In genomic region chr17:42459983-42460300, GRCh38 we compare ENCODE assay signal across 8 cellular contexts. TPM values are rescaled to one million over a fixed set of nuclear protein-coding genes. Genes with fewer than 3 reads are reported as not detected.
DNase-seq lines count a peak whose midpoint lies in the region; ATAC-seq and TF ChIP-seq lines count a peak whose summit lies in the region.

No MANE protein-coding gene starts in this region.

- H3K4me3 ChIP-seq in breast epithelium (peak overlapping the region; percentile 65 to 81 (median 75)), suprapubic skin (peak overlapping the region; percentile 82)

- peak; percentile 17 for DNase-seq in activated naive CD4-positive, alpha-beta T cell treated with Interleukin-2 at 50 U/mL for 16 hours
- no peak for DNase-seq in activated naive CD4-positive, alpha-beta T cell (lab: John Stamatoyannopoulos, UW)
- DNase-seq in NOMO-1 treated with dmso at 0.1 percent for 144 hours (lab: John Stamatoyannopoulos, UW; ENCODE audit: unreplicated experiment) (peak; percentile 62), breast epithelium (ENCODE audit: low spot score in 2 of 2) (no peak), left colon (no peak), suprapubic skin (ENCODE audit: low spot score in 2 of 2) (no peak), NCI-H774 (lab: John Stamatoyannopoulos, UW) (no peak)

- H3K27me3 ChIP-seq in breast epithelium (no peaks in the 10 kb centered on the region), suprapubic skin (no peaks in the 10 kb centered on the region)

- WGBS in suprapubic skin, result 12% methylated on average over 4 of the region's 4 CpGs

- H3K27ac ChIP-seq in breast epithelium (peak overlapping the region; percentile 97), suprapubic skin (peak overlapping the region; percentile 96)

- no peaks in the 10 kb centered on the region for H3K36me3 ChIP-seq in breast epithelium
- H3K36me3 ChIP-seq in suprapubic skin, result peaks cover 21% of the 10 kb centered on the region

- no peaks in the 10 kb centered on the region for H3K9me3 ChIP-seq in breast epithelium
- H3K9me3 ChIP-seq in suprapubic skin, result no peaks in the 10 kb centered on the region

- intact Hi-C loops in breast epithelium (cut with DNase I; ENCODE audit: low total_unique reads) (no loop called here), left colon (cut with DNase I, micrococcal nuclease) (no loop called here)

- ATAC-seq in left colon (peak; percentile 17), GM19455 (IDR thresholded peaks at IDR 0.05; ENCODE audit: unreplicated experiment) (no peak)

- no peak for TF ChIP-seq EP300 in suprapubic skin (IDR thresholded peaks at IDR 0.05)

- TF ChIP-seq POLR2A in breast epithelium (IDR thresholded peaks at IDR 0.05), result no peak
- TF ChIP-seq POLR2A in suprapubic skin (IDR thresholded peaks at IDR 0.05), result no peak

- TF ChIP-seq CTCF in breast epithelium (IDR thresholded peaks at IDR 0.05), result no peak
- TF ChIP-seq CTCF in suprapubic skin (IDR thresholded peaks at IDR 0.05), result no peak

- H3K4me1 ChIP-seq in breast epithelium (peaks cover 7 to 17% of the 10 kb centered on the region in 2 donors), suprapubic skin (peaks cover 52% of the 10 kb centered on the region)

RNA-seq across cellular contexts. Expression of gene ATP6V0A1, which starts 1.3 kb away (rescaled TPM):
- 10 to 100 TPM; 53.1 to 74.5 (median 60.0) TPM for total RNA-seq in breast epithelium
- 10 to 100 TPM; 92.6 to 96.2 TPM for total RNA-seq in left colon
- total RNA-seq in suprapubic skin, result 100 to 1,000 TPM; 102 to 194 (median 142) TPM

RNA-seq across cellular contexts. Expression of gene CAVIN1, which starts 36.9 kb away (rescaled TPM):
- total RNA-seq in breast epithelium, result 100 to 1,000 TPM; 288 to 554 (median 306) TPM
- 10 to 100 TPM; 21.9 to 62.0 TPM for total RNA-seq in left colon
- 100 to 1,000 TPM; 153 to 224 (median 182) TPM for total RNA-seq in suprapubic skin

Comparison
In these comparisons a context has a peak if more than half of its experiments do, and no peak if none do; other contexts are left out.
1. DNase-seq: peak in activated naive CD4-positive, alpha-beta T cell treated with Interleukin-2 at 50 U/mL for 16 hours (single experiment) and NOMO-1 treated with dmso at 0.1 percent for 144 hours (single experiment); none in activated naive CD4-positive, alpha-beta T cell (0 of 4), breast epithelium (0 of 2), left colon (0 of 2), suprapubic skin (0 of 2) and NCI-H774 (single experiment).